In genomic region chr1:1406821-1407100, GRCh38 we compare ENCODE assay signal across 8 cellular contexts. TPM values are rescaled to one million over a fixed set of nuclear protein-coding genes. Genes with fewer than 3 reads are reported as not detected.
DNase-seq lines count a peak whose midpoint lies in the region; ATAC-seq and TF ChIP-seq lines count a peak whose summit lies in the region.

No MANE protein-coding gene starts in this region.

- no peak for DNase-seq in MM.1S
- DNase-seq in endothelial cell (ENCODE audit: low spot score), result no peak
- DNase-seq in osteoblast (ENCODE audit: insufficient read length, low spot score, missing footprints), result no peak
- no peak for DNase-seq in stimulated activated CD4-positive, alpha-beta T cell treated with anti-CD3 and anti-CD28 coated beads, Interleukin-4, amount 100 ng/mL, for 4 hours
- DNase-seq in COLO668 (lab: John Stamatoyannopoulos, UW; ENCODE audit: unreplicated experiment), result no peak

- H3K79me2 ChIP-seq in MM.1S (ENCODE audit: low read length) (peaks cover 67% of the 10 kb centered on the region), osteoblast (ENCODE audit: insufficient read depth, low read length) (peaks cover 65% of the 10 kb centered on the region)

- H3K9ac ChIP-seq in MM.1S (ENCODE audit: low read length), result peak overlapping the region; percentile 91

- H3K36me3 ChIP-seq in MM.1S (replicated peaks; ENCODE audit: insufficient read depth, low read length) (peaks cover 9% of the 10 kb centered on the region), osteoblast (ENCODE audit: insufficient read depth, low read length) (peaks cover 33% of the 10 kb centered on the region)

- peaks cover 13% of the 10 kb centered on the region for H3K27me3 Mint-ChIP-seq in endothelial cell (ENCODE audit: unreplicated experiment)

- H3K9me2 ChIP-seq in MM.1S (replicated peaks; ENCODE audit: insufficient read depth, low read length), result no peaks in the 10 kb centered on the region

- no peaks in the 10 kb centered on the region for H4K20me1 ChIP-seq in MM.1S (ENCODE audit: insufficient read depth, low read length)
- peaks cover 24% of the 10 kb centered on the region for H4K20me1 ChIP-seq in osteoblast (ENCODE audit: insufficient read depth, low read length)

- peak overlapping the region; percentile 98 for H3K4me3 ChIP-seq in MM.1S (ENCODE audit: low read length)
- peak overlapping the region; percentile 98 for H3K4me3 ChIP-seq in osteoblast (ENCODE audit: insufficient read depth, low read length)

- H3K9me3 Mint-ChIP-seq in endothelial cell (ENCODE audit: unreplicated experiment), result no peaks in the 10 kb centered on the region

- H2AFZ ChIP-seq in MM.1S (ENCODE audit: low read length) (peak overlapping the region; percentile 89), osteoblast (ENCODE audit: low read length) (peak overlapping the region; percentile 88)

- H3K4me2 ChIP-seq in MM.1S (ENCODE audit: low read depth, low read length) (peak overlapping the region; percentile 75), osteoblast (ENCODE audit: insufficient read depth, low read length) (peak overlapping the region; percentile 92)

- peak overlapping the region; percentile 65 for H3K27ac ChIP-seq in MM.1S (ENCODE audit: low read length)
- H3K27ac ChIP-seq in osteoblast (ENCODE audit: low read depth, low read length), result peak overlapping the region; percentile 76

- peaks cover 14% of the 10 kb centered on the region for H3F3A ChIP-seq in MM.1S (ENCODE audit: insufficient read depth, low read length)

- H3K36me3 Mint-ChIP-seq in endothelial cell (ENCODE audit: low read depth, unreplicated experiment), result peaks cover 23% of the 10 kb centered on the region

- 0 out of 2 replicates have a peak, but pooled peaks cover 5% of the 10 kb centered on the region for H3K4me1 ChIP-seq in MM.1S (ENCODE audit: low read length)
- peaks cover 17% of the 10 kb centered on the region for H3K4me1 ChIP-seq in osteoblast (ENCODE audit: insufficient read depth, low read length)

- no peak overlapping the region for H3K27ac Mint-ChIP-seq in endothelial cell (ENCODE audit: unreplicated experiment)

- H3K27me3 ChIP-seq in MM.1S (replicated peaks; ENCODE audit: insufficient read depth, low read length), result no peaks in the 10 kb centered on the region
- no peaks in the 10 kb centered on the region for H3K27me3 ChIP-seq in osteoblast (ENCODE audit: insufficient read depth, low read length)

- ATAC-seq in GM18868 (IDR thresholded peaks at IDR 0.05; ENCODE audit: unreplicated experiment) (peak; percentile 18), GM19351 (IDR thresholded peaks at IDR 0.05; ENCODE audit: unreplicated experiment) (no peak), HG03095 (IDR thresholded peaks at IDR 0.05; ENCODE audit: unreplicated experiment) (no peak)

- H3K4me3 Mint-ChIP-seq in endothelial cell (ENCODE audit: unreplicated experiment), result peak overlapping the region; percentile 94

- no peak for TF ChIP-seq CTCF in MM.1S (IDR thresholded peaks at IDR 0.05; ENCODE audit: low read length)
- no peak for TF ChIP-seq CTCF in endothelial cell (IDR thresholded peaks at IDR 0.05; ENCODE audit: unreplicated experiment)
- TF ChIP-seq CTCF in osteoblast (IDR thresholded peaks at IDR 0.05; ENCODE audit: extremely low read depth, low read depth, low read length), result no peak

- H3K4me1 Mint-ChIP-seq in endothelial cell (ENCODE audit: unreplicated experiment), result peaks cover 13% of the 10 kb centered on the region

- H3K9me3 ChIP-seq in MM.1S (replicated peaks; ENCODE audit: insufficient read depth, low read length) (no peaks in the 10 kb centered on the region), osteoblast (ENCODE audit: low read depth, low read length) (no peaks in the 10 kb centered on the region)

RNA-seq across cellular contexts. Expression of gene MRPL20, which starts 0.3 kb away (rescaled TPM):
- total RNA-seq in endothelial cell (ENCODE audit: unreplicated experiment), result 95.0 TPM
- total RNA-seq in osteoblast, result 53.9 and 58.9 TPM in 2 replicates

RNA-seq across cellular contexts. Expression of gene CCNL2, which starts 7.6 kb away (rescaled TPM):
- total RNA-seq in endothelial cell (ENCODE audit: unreplicated experiment) (266 TPM), osteoblast (138 and 139 TPM in 2 replicates)

RNA-seq across cellular contexts. Expression of gene ANKRD65, which starts 14.3 kb away (rescaled TPM):
- total RNA-seq in endothelial cell (ENCODE audit: unreplicated experiment), result 0.31 TPM
- 1.2 and 1.8 TPM in 2 replicates for total RNA-seq in osteoblast

RNA-seq across cellular contexts. Expression of gene VWA1, which starts 28.7 kb away (rescaled TPM):
- total RNA-seq in endothelial cell (ENCODE audit: unreplicated experiment), result 34.2 TPM
- 2.4 and 4.3 TPM in 2 replicates for total RNA-seq in osteoblast

RNA-seq across cellular contexts. Expression of gene AURKAIP1, which starts 31.8 kb away (rescaled TPM):
- 128 TPM for total RNA-seq in endothelial cell (ENCODE audit: unreplicated experiment)
- 64.8 and 74.6 TPM in 2 replicates for total RNA-seq in osteoblast
